12 cellular contexts compared by ENCODE assay signal in the genomic region with DNA sequence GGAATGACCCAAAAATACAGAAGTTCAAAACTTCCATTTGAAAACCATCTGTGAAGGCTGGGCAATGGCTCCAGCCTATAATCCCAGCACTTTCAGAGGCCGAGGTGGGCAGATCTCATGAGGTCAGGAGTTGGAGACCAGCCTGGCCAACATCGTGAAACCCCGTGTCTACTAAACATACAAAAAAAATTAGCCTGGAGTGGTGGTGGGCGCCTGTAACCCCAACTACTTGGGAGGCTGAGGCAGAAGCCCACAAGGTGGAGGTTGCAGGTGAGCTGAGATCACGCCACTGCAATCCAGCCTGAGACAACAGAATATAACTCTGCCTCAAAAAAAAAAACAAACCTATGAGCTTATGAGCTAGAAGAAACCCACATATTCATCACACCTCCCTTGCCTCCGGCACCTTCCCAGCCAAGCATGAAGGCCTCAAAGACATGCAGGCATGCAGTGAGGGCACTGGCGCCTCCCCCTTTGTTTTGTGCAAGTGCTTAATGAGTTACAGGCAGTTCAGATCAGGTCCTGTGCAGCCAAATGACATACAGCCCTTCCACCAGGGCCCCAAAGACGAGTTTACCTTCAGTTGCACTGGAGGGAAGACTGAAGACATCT. TPM values are rescaled to one million over a fixed set of nuclear protein-coding genes. Genes with fewer than 3 reads are reported as not detected.
DNase-seq lines count a peak whose midpoint lies in the region; ATAC-seq and TF ChIP-seq lines count a peak whose summit lies in the region.
"Had no signal": no experiment of that assay in that cellular context is flagged by ENCODE, and none has a peak within 500 bp of the region (broad histone marks: within the 10 kb centered on the region; RNA-seq: fewer than 3 reads in every experiment).

No MANE protein-coding gene starts in this region.

- H3K4me1 ChIP-seq in HEK293 (ENCODE audit: control insufficient read depth, insufficient read depth, low read length) = no peaks in the 10 kb centered on the region

- H3K9me3 ChIP-seq in HEK293 (ENCODE audit: control insufficient read depth, insufficient read depth, low read depth, low read length) = no peaks in the 10 kb centered on the region

- TF ChIP-seq CTCF in HEK293 (tag by site-specific recombination; IDR thresholded peaks at IDR 0.05) = no peak

- H3K27ac Mint-ChIP-seq in activated naive CD8-positive, alpha-beta T cell treated with anti-CD3 and anti-CD28 coated beads, Interleukin-2, amount 10 ng/mL, durations not matched to agents 7 days and 5 days = peak overlapping the region; percentile 27
- H3K27ac Mint-ChIP-seq in naive thymus-derived CD8-positive, alpha-beta T cell = peak overlapping the region in 8 of 10 donors; percentile 27 to 86 (median 56)

- no peaks in the 10 kb centered on the region for H3K27me3 Mint-ChIP-seq in activated naive CD8-positive, alpha-beta T cell treated with anti-CD3 and anti-CD28 coated beads, Interleukin-2, amount 10 ng/mL, durations not matched to agents 7 days and 5 days
- no peaks in the 10 kb centered on the region for H3K27me3 Mint-ChIP-seq in naive thymus-derived CD8-positive, alpha-beta T cell

- in situ Hi-C loops in Caki2 (cut with HindIII; ENCODE audit: low pct_unique_long_range_greater_than_20kb, low sequenced_read_pairs) = no loop called here

- peaks cover 60% of the 10 kb centered on the region for H3K4me1 Mint-ChIP-seq in activated naive CD8-positive, alpha-beta T cell treated with anti-CD3 and anti-CD28 coated beads, Interleukin-2, amount 10 ng/mL, durations not matched to agents 7 days and 5 days
- H3K4me1 Mint-ChIP-seq in naive thymus-derived CD8-positive, alpha-beta T cell = peaks cover 42 to 85% (median 79%) of the 10 kb centered on the region in 4 donors

- H3K36me3 Mint-ChIP-seq in activated naive CD8-positive, alpha-beta T cell treated with anti-CD3 and anti-CD28 coated beads, Interleukin-2, amount 10 ng/mL, durations not matched to agents 7 days and 5 days = peaks cover 54% of the 10 kb centered on the region
- H3K36me3 Mint-ChIP-seq in naive thymus-derived CD8-positive, alpha-beta T cell = peaks cover 18 to 99% (median 53%) of the 10 kb centered on the region in 3 donors

- no peak for ATAC-seq in activated naive CD8-positive, alpha-beta T cell treated with anti-CD3 and anti-CD28 coated beads, Interleukin-2, amount 10 ng/mL, durations not matched to agents 7 days and 5 days (ENCODE audit: low read depth)
- peak; percentile 10 to 36 for ATAC-seq in naive thymus-derived CD8-positive, alpha-beta T cell
- ATAC-seq in GM21529 (IDR thresholded peaks at IDR 0.05; ENCODE audit: unreplicated experiment) (no peak), HG03196 (IDR thresholded peaks at IDR 0.05; ENCODE audit: unreplicated experiment) (no peak), HG02798 (IDR thresholded peaks at IDR 0.05; ENCODE audit: poor library complexity, unreplicated experiment) (no peak)

- peaks cover 62 to 93% of the 10 kb centered on the region in 2 experiments for H3K36me3 ChIP-seq in HEK293 (ENCODE audit: control insufficient read depth in 2 of 2, insufficient read depth in 1 of 2, low read length in 2 of 2)

- CTCF ChIA-PET in HEK293 (lab: Yijun Ruan, JAX) = interaction anchor here (0.6 to 1.6 kb wide), 5 partner anchors 9 to 72 kb away, joined by 3 to 4 read pairs (median 3); a partner anchor contains a TSS

- no peaks in the 10 kb centered on the region for H3K9me3 Mint-ChIP-seq in activated naive CD8-positive, alpha-beta T cell treated with anti-CD3 and anti-CD28 coated beads, Interleukin-2, amount 10 ng/mL, durations not matched to agents 7 days and 5 days
- no peaks in the 10 kb centered on the region for H3K9me3 Mint-ChIP-seq in naive thymus-derived CD8-positive, alpha-beta T cell

- POLR2A ChIA-PET in HEK293 (lab: Yijun Ruan, JAX) = interaction anchor here (0.8 to 6.2 kb wide), 4 partner anchors 10 to 63 kb away, joined by 3 to 94 read pairs (median 4); a partner anchor contains a TSS
- POLR2A ChIA-PET in activated naive CD8-positive, alpha-beta T cell treated with anti-CD3 and anti-CD28 coated beads, Interleukin-2, amount 10 ng/mL, durations not matched to agents 7 days and 5 days (lab: Charles Lee) = interaction anchor here (0.9 to 12.2 kb wide), 3 partner anchors 9 to 119 kb away, joined by 3 to 144 read pairs (median 4); a partner anchor contains a TSS
- POLR2A ChIA-PET in naive thymus-derived CD8-positive, alpha-beta T cell (lab: Charles Lee) = interaction anchor here (1.1 to 3.7 kb wide), 3 partner anchors 10 to 119 kb away, joined by 3 to 33 read pairs (median 4); a partner anchor contains a TSS

- DNase-seq in Caki2 (ENCODE audit: low read depth) (peak; percentile 73), RPMI8226 (no peak)
- no peak for DNase-seq in activated naive CD8-positive, alpha-beta T cell treated with anti-CD3 and anti-CD28 coated beads, Interleukin-2, amount 10 ng/mL, durations not matched to agents 7 days and 5 days
- DNase-seq in naive thymus-derived CD8-positive, alpha-beta T cell = peak in 3 of 10 donors; percentile 31 to 53 (median 31)
- DNase-seq: NCI-H2107, SHP77, substantia nigra had no signal

- H3K4me3 Mint-ChIP-seq in activated naive CD8-positive, alpha-beta T cell treated with anti-CD3 and anti-CD28 coated beads, Interleukin-2, amount 10 ng/mL, durations not matched to agents 7 days and 5 days = no peak overlapping the region
- H3K4me3 Mint-ChIP-seq in naive thymus-derived CD8-positive, alpha-beta T cell = peak overlapping the region in 4 of 10 donors; percentile 7 to 70 (median 38)

- no peak overlapping the region for H3K27ac ChIP-seq in HEK293 (ENCODE audit: extremely low read depth, low read depth, low read length)
- H3K27ac ChIP-seq: coronary artery had no signal

- H3K4me3 ChIP-seq in HEK293 (ENCODE audit: low read depth, low read length) = no peak overlapping the region
- H3K4me3 ChIP-seq: coronary artery had no signal

TF ChIP-seq in HEK293, 187 proteins besides CTCF, POLR2A, EP300 and RAD21 (continues in another document):
- TF ChIP-seq, protein P1, sequence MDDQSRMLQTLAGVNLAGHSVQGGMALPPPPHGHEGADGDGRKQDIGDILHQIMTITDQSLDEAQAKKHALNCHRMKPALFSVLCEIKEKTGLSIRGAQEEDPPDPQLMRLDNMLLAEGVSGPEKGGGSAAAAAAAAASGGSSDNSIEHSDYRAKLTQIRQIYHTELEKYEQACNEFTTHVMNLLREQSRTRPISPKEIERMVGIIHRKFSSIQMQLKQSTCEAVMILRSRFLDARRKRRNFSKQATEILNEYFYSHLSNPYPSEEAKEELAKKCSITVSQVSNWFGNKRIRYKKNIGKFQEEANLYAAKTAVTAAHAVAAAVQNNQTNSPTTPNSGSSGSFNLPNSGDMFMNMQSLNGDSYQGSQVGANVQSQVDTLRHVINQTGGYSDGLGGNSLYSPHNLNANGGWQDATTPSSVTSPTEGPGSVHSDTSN (CRISPR knock-in tag; IDR thresholded peaks at IDR 0.05) = no peak
- TF ChIP-seq ZNF302 (tag by site-specific recombination; IDR thresholded peaks at IDR 0.05; ENCODE audit: low read depth) (no peak), ZNF76 (tag by site-specific recombination; IDR thresholded peaks at IDR 0.05; ENCODE audit: borderline replicate concordance, low read depth) (no peak), ZBTB20 (tag by site-specific recombination; IDR thresholded peaks at IDR 0.05) (no peak), KLF8 (tag by site-specific recombination; IDR thresholded peaks at IDR 0.05) (0 out of 2 replicates have a peak, but pooled peaks have one; percentile 20), TRIM28 (IDR thresholded peaks at IDR 0.05; ENCODE audit: borderline replicate concordance, low read length) (no peak), ZNF785 (tag by site-specific recombination; IDR thresholded peaks at IDR 0.05) (no peak), ZNF544 (tag by site-specific recombination; IDR thresholded peaks at IDR 0.05) (no peak), ZNF600 (tag by site-specific recombination; IDR thresholded peaks at IDR 0.05) (peak; percentile 65; the same call in 1 of the 2 replicates), HOXA7 (CRISPR knock-in tag; IDR thresholded peaks at IDR 0.05; ENCODE audit: borderline replicate concordance) (no peak), ZNF132 (tag by site-specific recombination; IDR thresholded peaks at IDR 0.05; ENCODE audit: borderline replicate concordance) (no peak)
- TF ChIP-seq, protein P2, sequence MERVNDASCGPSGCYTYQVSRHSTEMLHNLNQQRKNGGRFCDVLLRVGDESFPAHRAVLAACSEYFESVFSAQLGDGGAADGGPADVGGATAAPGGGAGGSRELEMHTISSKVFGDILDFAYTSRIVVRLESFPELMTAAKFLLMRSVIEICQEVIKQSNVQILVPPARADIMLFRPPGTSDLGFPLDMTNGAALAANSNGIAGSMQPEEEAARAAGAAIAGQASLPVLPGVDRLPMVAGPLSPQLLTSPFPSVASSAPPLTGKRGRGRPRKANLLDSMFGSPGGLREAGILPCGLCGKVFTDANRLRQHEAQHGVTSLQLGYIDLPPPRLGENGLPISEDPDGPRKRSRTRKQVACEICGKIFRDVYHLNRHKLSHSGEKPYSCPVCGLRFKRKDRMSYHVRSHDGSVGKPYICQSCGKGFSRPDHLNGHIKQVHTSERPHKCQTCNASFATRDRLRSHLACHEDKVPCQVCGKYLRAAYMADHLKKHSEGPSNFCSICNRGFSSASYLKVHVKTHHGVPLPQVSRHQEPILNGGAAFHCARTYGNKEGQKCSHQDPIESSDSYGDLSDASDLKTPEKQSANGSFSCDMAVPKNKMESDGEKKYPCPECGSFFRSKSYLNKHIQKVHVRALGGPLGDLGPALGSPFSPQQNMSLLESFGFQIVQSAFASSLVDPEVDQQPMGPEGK (tag by site-specific recombination; IDR thresholded peaks at IDR 0.05) = peak; percentile 32; the same call in 1 of the 2 replicates
- TF ChIP-seq, protein P3, sequence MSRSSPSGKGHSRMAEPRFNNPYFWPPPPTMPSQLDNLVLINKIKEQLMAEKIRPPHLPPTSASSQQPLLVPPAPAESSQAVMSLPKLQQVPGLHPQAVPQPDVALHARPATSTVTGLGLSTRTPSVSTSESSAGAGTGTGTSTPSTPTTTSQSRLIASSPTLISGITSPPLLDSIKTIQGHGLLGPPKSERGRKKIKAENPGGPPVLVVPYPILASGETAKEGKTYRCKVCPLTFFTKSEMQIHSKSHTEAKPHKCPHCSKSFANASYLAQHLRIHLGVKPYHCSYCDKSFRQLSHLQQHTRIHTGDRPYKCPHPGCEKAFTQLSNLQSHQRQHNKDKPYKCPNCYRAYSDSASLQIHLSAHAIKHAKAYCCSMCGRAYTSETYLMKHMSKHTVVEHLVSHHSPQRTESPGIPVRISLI (tag by site-specific recombination; IDR thresholded peaks at IDR 0.05) = peak; percentile 33; the same call in 1 of the 2 replicates

RNA-seq across cellular contexts. Expression of a gene that starts 9.9 kb away (rescaled TPM):
- total RNA-seq in Caki2 (2014; rRNA removed; shearing (Covaris generic); ENCODE audit: low replicate concordance) = 48.8 and 52.9 TPM in 2 replicates
- 1,000 to 10,000 TPM; 1,103 to 1,162 TPM for total RNA-seq in activated naive CD8-positive, alpha-beta T cell treated with anti-CD3 and anti-CD28 coated beads, Interleukin-2, amount 10 ng/mL, durations not matched to agents 7 days and 5 days
- 1,000 to 10,000 TPM; 1,803 to 1,897 TPM for total RNA-seq in naive thymus-derived CD8-positive, alpha-beta T cell
- polyA plus RNA-seq in naive thymus-derived CD8-positive, alpha-beta T cell = 100 to 1,000 TPM in 2 of 3 donors, 10 to 100 TPM in 1; 97.0 to 120 (median 104) TPM

Comparison
In these comparisons a context has a peak if more than half of its experiments do, and no peak if none do; other contexts are left out.
1. ATAC-seq: peak in naive thymus-derived CD8-positive, alpha-beta T cell (2 of 2); none in activated naive CD8-positive, alpha-beta T cell treated with anti-CD3 and anti-CD28 coated beads, Interleukin-2, amount 10 ng/mL, durations not matched to agents 7 days and 5 days (single experiment), GM21529 (single experiment), HG03196 (single experiment) and HG02798 (single experiment).
2. RNA of a gene that starts 9.9 kb away (total RNA-seq): 1,803 to 1,897 TPM in naive thymus-derived CD8-positive, alpha-beta T cell and 1,103 to 1,162 TPM in activated naive CD8-positive, alpha-beta T cell treated with anti-CD3 and anti-CD28 coated beads, Interleukin-2, amount 10 ng/mL, durations not matched to agents 7 days and 5 days; 48.8 to 52.9 TPM in Caki2; every median in the first group is over 10 times any median in the second.